8 cellular contexts compared by ENCODE assay signal in genomic region chr2:238462782-238463396, GRCh38.
DNase-seq lines count a peak whose midpoint lies in the region; ATAC-seq lines count a peak whose summit lies in the region.

No MANE protein-coding gene starts in this region.

- DNase-seq in COLO668 (lab: John Stamatoyannopoulos, UW; ENCODE audit: unreplicated experiment) = peak; percentile 5
- DNase-seq in NCI-H2227 (lab: John Stamatoyannopoulos, UW; ENCODE audit: unreplicated experiment) = peak; percentile 48
- DNase-seq in amniotic stem cell (lab: John Stamatoyannopoulos, UW) = peak; percentile 1
- DNase-seq in iris pigment epithelial cell (ENCODE audit: low read depth) = peak; percentile 59
- no peak for DNase-seq in effector CD4-positive, alpha-beta T cell

- ATAC-seq in GM21390 (IDR thresholded peaks at IDR 0.05; ENCODE audit: unreplicated experiment) (peak; percentile 46), GM18868 (IDR thresholded peaks at IDR 0.05; ENCODE audit: unreplicated experiment) (no peak), GM18517 (IDR thresholded peaks at IDR 0.05; ENCODE audit: unreplicated experiment) (no peak)
